In genomic region chr5:132176543-132176945, GRCh38 we compare ENCODE assay signal across 10 cellular contexts. TPM values are rescaled to one million over a fixed set of nuclear protein-coding genes. Genes with fewer than 3 reads are reported as not detected.
DNase-seq lines count a peak whose midpoint lies in the region; ATAC-seq and TF ChIP-seq lines count a peak whose summit lies in the region.
"Had no signal": no experiment of that assay in that cellular context is flagged by ENCODE, and none has a peak within 500 bp of the region (broad histone marks: within the 10 kb centered on the region; RNA-seq: fewer than 3 reads in every experiment).

No MANE protein-coding gene starts in this region.

- ATAC-seq in HG02884 (IDR thresholded peaks at IDR 0.05; ENCODE audit: unreplicated experiment): peak; percentile 25
- no peak for ATAC-seq in PC-3

- POLR2A ChIA-PET in activated CD4-positive, alpha-beta T cell treated with anti-CD3 and anti-CD28 coated beads, Interleukin-2, amount 10 ng/mL, durations not matched to agents 7 days and 5 days (lab: Charles Lee): no interaction called here
- POLR2A ChIA-PET in PC-3 (lab: Charles Lee; ENCODE audit: unreplicated experiment): no interaction called here

- H3K9me3 ChIP-seq in HAP-1 (no peaks in the 10 kb centered on the region), PC-3 (ENCODE audit: low read length) (no peaks in the 10 kb centered on the region), adrenal gland (replicated peaks in 1 of 3) (no peaks in the 10 kb centered on the region)
- H3K9me3 ChIP-seq: vagina had no signal

- H3K79me2 ChIP-seq in PC-3 (ENCODE audit: low read length): no peaks in the 10 kb centered on the region

- H3K27me3 ChIP-seq in HAP-1 (ENCODE audit: low read depth) (no peaks in the 10 kb centered on the region), PC-3 (ENCODE audit: low read length) (no peaks in the 10 kb centered on the region), adrenal gland (no peaks in the 10 kb centered on the region)
- H3K27me3 ChIP-seq: vagina had no signal

- no peak overlapping the region for H2AFZ ChIP-seq in PC-3 (ENCODE audit: low read length)

- H3K9me2 ChIP-seq in PC-3 (replicated peaks; ENCODE audit: low read length): no peaks in the 10 kb centered on the region

- no peaks in the 10 kb centered on the region for H3K9me3 Mint-ChIP-seq in activated CD4-positive, alpha-beta T cell treated with anti-CD3 and anti-CD28 coated beads, Interleukin-2, amount 10 ng/mL, durations not matched to agents 7 days and 5 days
- H3K9me3 Mint-ChIP-seq in T-helper 1 cell treated with Interleukin-12 subunit alpha and Interleukin-12 subunit beta and Interleukin-4 antibody, amounts not matched to agents 30 μg/mL and 1 μg/mL, for 36 hours: peaks cover 9% of the 10 kb centered on the region

- H3K9ac ChIP-seq in PC-3 (ENCODE audit: low read length): no peak overlapping the region

- intact Hi-C loops in PC-3 (cut with micrococcal nuclease): no loop called here
- intact Hi-C loops in adrenal gland (cut with DNase I): no loop called here

- H4K20me1 ChIP-seq in PC-3 (ENCODE audit: low read length): no peaks in the 10 kb centered on the region

- no TSS peak for BruUV-seq in PC-3 (replicated peaks; lab: Mats Ljungman, UMichigan)

- H3F3A ChIP-seq in PC-3 (ENCODE audit: low read length, unreplicated experiment): no peaks in the 10 kb centered on the region

- 76 to 91% (median 87%) methylated on average over 4 to 5 of the region's 5 CpGs for WGBS in adrenal gland, 4 donors

- H3K4me1 ChIP-seq in HAP-1: no peaks in the 10 kb centered on the region
- H3K4me1 ChIP-seq in PC-3 (ENCODE audit: insufficient read depth, low read length): 0 out of 2 replicates have a peak, but pooled peaks cover 4% of the 10 kb centered on the region
- H3K4me1 ChIP-seq in adrenal gland (replicated peaks in 1 of 2): no peaks in the 10 kb centered on the region

- peaks cover 2% of the 10 kb centered on the region for H3K36me3 Mint-ChIP-seq in activated CD4-positive, alpha-beta T cell treated with anti-CD3 and anti-CD28 coated beads, Interleukin-2, amount 10 ng/mL, durations not matched to agents 7 days and 5 days (ENCODE audit: low read depth)
- peaks cover 5% of the 10 kb centered on the region for H3K36me3 Mint-ChIP-seq in T-helper 1 cell treated with Interleukin-12 subunit alpha and Interleukin-12 subunit beta and Interleukin-4 antibody, amounts not matched to agents 30 μg/mL and 1 μg/mL, for 36 hours (ENCODE audit: low read depth)

- DNase-seq in activated CD4-positive, alpha-beta T cell treated with anti-CD3 and anti-CD28 coated beads, Interleukin-2, amount 10 ng/mL, durations not matched to agents 7 days and 5 days: peak; percentile 29
- no peak for DNase-seq in activated CD4-positive, alpha-beta T cell treated with anti-CD3 and anti-CD28 coated beads for 1 hour
- DNase-seq in retina (peak; percentile 47), HAP-1 (ENCODE audit: low spot score in 2 of 2) (no peak), PC-3 (no peak), adrenal gland (no peak)
- DNase-seq: NCI-H2081 treated with DMSO at 0.1 percent for 48 hours had no signal

- in situ Hi-C loops in HAP-1 (cut with MboI; ENCODE audit: low sequenced_read_pairs): no loop called here

- peaks cover 38% of the 10 kb centered on the region for H3K4me1 Mint-ChIP-seq in activated CD4-positive, alpha-beta T cell treated with anti-CD3 and anti-CD28 coated beads, Interleukin-2, amount 10 ng/mL, durations not matched to agents 7 days and 5 days
- H3K4me1 Mint-ChIP-seq in T-helper 1 cell treated with Interleukin-12 subunit alpha and Interleukin-12 subunit beta and Interleukin-4 antibody, amounts not matched to agents 30 μg/mL and 1 μg/mL, for 36 hours (ENCODE audit: low read depth): peaks cover 37% of the 10 kb centered on the region

- H3K27ac ChIP-seq in PC-3 (ENCODE audit: low read length): no peak overlapping the region
- no peak overlapping the region for H3K27ac ChIP-seq in adrenal gland
- H3K27ac ChIP-seq: vagina had no signal

- no peak overlapping the region for H3K27ac Mint-ChIP-seq in activated CD4-positive, alpha-beta T cell treated with anti-CD3 and anti-CD28 coated beads, Interleukin-2, amount 10 ng/mL, durations not matched to agents 7 days and 5 days
- peak overlapping the region; percentile 74 for H3K27ac Mint-ChIP-seq in T-helper 1 cell treated with Interleukin-12 subunit alpha and Interleukin-12 subunit beta and Interleukin-4 antibody, amounts not matched to agents 30 μg/mL and 1 μg/mL, for 36 hours

- H3K4me3 Mint-ChIP-seq in activated CD4-positive, alpha-beta T cell treated with anti-CD3 and anti-CD28 coated beads, Interleukin-2, amount 10 ng/mL, durations not matched to agents 7 days and 5 days: no peak overlapping the region
- H3K4me3 Mint-ChIP-seq in T-helper 1 cell treated with Interleukin-12 subunit alpha and Interleukin-12 subunit beta and Interleukin-4 antibody, amounts not matched to agents 30 μg/mL and 1 μg/mL, for 36 hours: peak overlapping the region; percentile 63

- no peak for TF ChIP-seq CTCF in PC-3 (conservative IDR thresholded peaks at IDR 0.05; ENCODE audit: low read depth, low read length)
- no peak for TF ChIP-seq CTCF in adrenal gland (IDR thresholded peaks at IDR 0.05)

- H3K36me3 ChIP-seq in HAP-1 (replicated peaks) (no peaks in the 10 kb centered on the region), PC-3 (ENCODE audit: low read depth, low read length) (no peaks in the 10 kb centered on the region), adrenal gland (replicated peaks in 1 of 2) (no peaks in the 10 kb centered on the region)
- H3K36me3 ChIP-seq: vagina had no signal

- no peak for TF ChIP-seq POLR2A in adrenal gland (IDR thresholded peaks at IDR 0.05)

- H3K4me2 ChIP-seq in PC-3 (ENCODE audit: low read length): no peak overlapping the region

- CTCF ChIA-PET in activated CD4-positive, alpha-beta T cell treated with anti-CD3 and anti-CD28 coated beads, Interleukin-2, amount 10 ng/mL, durations not matched to agents 7 days and 5 days (lab: Charles Lee): interaction anchor here (0.8 kb wide), 1 partner anchor 629 kb away, joined by 3 read pairs; no protein-coding TSS in a partner anchor
- CTCF ChIA-PET in PC-3 (lab: Charles Lee): no interaction called here

- H3K4me3 ChIP-seq in HAP-1: no peak overlapping the region
- no peak overlapping the region for H3K4me3 ChIP-seq in PC-3 (ENCODE audit: low read length)
- no peak overlapping the region for H3K4me3 ChIP-seq in adrenal gland
- H3K4me3 ChIP-seq: vagina had no signal

- H3K27me3 Mint-ChIP-seq in activated CD4-positive, alpha-beta T cell treated with anti-CD3 and anti-CD28 coated beads, Interleukin-2, amount 10 ng/mL, durations not matched to agents 7 days and 5 days: peaks cover 12% of the 10 kb centered on the region
- peaks cover 13% of the 10 kb centered on the region for H3K27me3 Mint-ChIP-seq in T-helper 1 cell treated with Interleukin-12 subunit alpha and Interleukin-12 subunit beta and Interleukin-4 antibody, amounts not matched to agents 30 μg/mL and 1 μg/mL, for 36 hours (ENCODE audit: low read depth)

RNA-seq across cellular contexts. Expression of gene P4HA2, which starts 51.1 kb away (rescaled TPM):
- total RNA-seq in activated CD4-positive, alpha-beta T cell treated with anti-CD3 and anti-CD28 coated beads, Interleukin-2, amount 10 ng/mL, durations not matched to agents 7 days and 5 days: 1 to 10 TPM; 2.3 to 2.5 TPM
- total RNA-seq in PC-3 (2014; rRNA removed) (38.7 and 43.6 TPM in 2 replicates), adrenal gland (10 to 100 TPM in 7 of 8 donors, 1 to 10 TPM in 1; 9.9 to 34.0 (median 16.8) TPM)
- 10 to 100 TPM; 10.3 to 12.6 (median 11.6) TPM for polyA plus RNA-seq in adrenal gland

Comparison
In these comparisons a context has a peak if more than half of its experiments do, and no peak if none do; other contexts are left out.
1. DNase-seq: peak in activated CD4-positive, alpha-beta T cell treated with anti-CD3 and anti-CD28 coated beads, Interleukin-2, amount 10 ng/mL, durations not matched to agents 7 days and 5 days (single experiment) and retina (single experiment); none in activated CD4-positive, alpha-beta T cell treated with anti-CD3 and anti-CD28 coated beads for 1 hour (single experiment), HAP-1 (0 of 2), PC-3 (single experiment) and adrenal gland (0 of 7).